ENCODE assay signal across 1 cellular context in the genomic region with DNA sequence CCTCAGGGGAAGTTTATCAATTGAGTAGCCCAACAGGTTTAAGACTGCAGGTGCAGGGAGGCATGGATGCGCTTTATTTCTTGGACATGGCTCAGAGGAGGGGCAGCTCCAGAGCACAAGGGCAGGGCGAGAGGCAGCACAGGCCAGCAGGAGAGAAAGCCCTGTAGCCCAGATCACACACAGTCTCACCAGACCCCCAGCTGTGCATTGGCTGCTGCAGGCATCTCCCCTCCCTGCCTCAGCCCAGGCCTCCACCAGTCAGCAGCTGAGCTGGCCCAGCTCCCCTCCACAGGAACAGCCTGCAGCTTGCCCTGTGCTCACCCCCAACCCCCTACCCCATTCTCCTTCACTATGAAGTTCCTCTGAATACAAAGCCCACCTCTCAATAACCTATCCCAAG.
TF ChIP-seq lines count a peak whose summit lies in the region.

No MANE protein-coding gene starts in this region.

TF ChIP-seq in GM23338, 12 proteins besides CTCF, POLR2A, EP300 and RAD21 (continued from another document):
- TF ChIP-seq ZNF462 (CRISPR knock-in tag; IDR thresholded peaks at IDR 0.05) (no peak), EZH2 (IDR thresholded peaks at IDR 0.05; ENCODE audit: low read depth, unreplicated experiment) (no peak), NANOG (IDR thresholded peaks at IDR 0.05; ENCODE audit: borderline replicate concordance) (no peak), CREB1 (CRISPR knock-in tag; IDR thresholded peaks at IDR 0.05; ENCODE audit: low read depth) (no peak), JUNB (IDR thresholded peaks at IDR 0.05; ENCODE audit: unreplicated experiment) (no peak), POLR2AphosphoS5 (IDR thresholded peaks at IDR 0.05; ENCODE audit: low read depth) (no peak)
- TF ChIP-seq, protein P1, sequence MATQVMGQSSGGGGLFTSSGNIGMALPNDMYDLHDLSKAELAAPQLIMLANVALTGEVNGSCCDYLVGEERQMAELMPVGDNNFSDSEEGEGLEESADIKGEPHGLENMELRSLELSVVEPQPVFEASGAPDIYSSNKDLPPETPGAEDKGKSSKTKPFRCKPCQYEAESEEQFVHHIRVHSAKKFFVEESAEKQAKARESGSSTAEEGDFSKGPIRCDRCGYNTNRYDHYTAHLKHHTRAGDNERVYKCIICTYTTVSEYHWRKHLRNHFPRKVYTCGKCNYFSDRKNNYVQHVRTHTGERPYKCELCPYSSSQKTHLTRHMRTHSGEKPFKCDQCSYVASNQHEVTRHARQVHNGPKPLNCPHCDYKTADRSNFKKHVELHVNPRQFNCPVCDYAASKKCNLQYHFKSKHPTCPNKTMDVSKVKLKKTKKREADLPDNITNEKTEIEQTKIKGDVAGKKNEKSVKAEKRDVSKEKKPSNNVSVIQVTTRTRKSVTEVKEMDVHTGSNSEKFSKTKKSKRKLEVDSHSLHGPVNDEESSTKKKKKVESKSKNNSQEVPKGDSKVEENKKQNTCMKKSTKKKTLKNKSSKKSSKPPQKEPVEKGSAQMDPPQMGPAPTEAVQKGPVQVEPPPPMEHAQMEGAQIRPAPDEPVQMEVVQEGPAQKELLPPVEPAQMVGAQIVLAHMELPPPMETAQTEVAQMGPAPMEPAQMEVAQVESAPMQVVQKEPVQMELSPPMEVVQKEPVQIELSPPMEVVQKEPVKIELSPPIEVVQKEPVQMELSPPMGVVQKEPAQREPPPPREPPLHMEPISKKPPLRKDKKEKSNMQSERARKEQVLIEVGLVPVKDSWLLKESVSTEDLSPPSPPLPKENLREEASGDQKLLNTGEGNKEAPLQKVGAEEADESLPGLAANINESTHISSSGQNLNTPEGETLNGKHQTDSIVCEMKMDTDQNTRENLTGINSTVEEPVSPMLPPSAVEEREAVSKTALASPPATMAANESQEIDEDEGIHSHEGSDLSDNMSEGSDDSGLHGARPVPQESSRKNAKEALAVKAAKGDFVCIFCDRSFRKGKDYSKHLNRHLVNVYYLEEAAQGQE (IDR thresholded peaks at IDR 0.05; ENCODE audit: unreplicated experiment): no peak
